In the genomic region with DNA sequence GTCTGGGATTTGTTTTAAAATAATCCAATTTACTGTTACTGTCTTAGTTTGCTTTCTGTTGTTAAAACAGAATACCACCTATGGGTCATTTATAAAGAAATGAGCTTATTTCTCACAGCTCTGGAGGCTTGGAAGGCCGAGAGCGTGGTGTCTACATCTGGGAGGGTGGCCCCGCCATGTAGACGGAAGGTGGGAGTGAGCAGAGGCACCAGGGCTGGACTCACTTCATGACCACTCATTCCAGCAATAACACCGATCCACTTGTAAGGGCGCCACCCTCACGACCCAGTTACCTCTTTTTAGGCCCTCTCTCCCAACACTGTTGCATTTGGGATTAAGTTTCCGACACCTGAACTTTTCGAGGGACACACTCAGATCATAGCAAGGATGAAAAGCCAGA, we compare ENCODE assay signal across 15 cellular contexts. TPM values are rescaled to one million over a fixed set of nuclear protein-coding genes. Genes with fewer than 3 reads are reported as not detected.
DNase-seq lines count a peak whose midpoint lies in the region; ATAC-seq and TF ChIP-seq lines count a peak whose summit lies in the region.
"Had no signal": no experiment of that assay in that cellular context is flagged by ENCODE, and none has a peak within 500 bp of the region (broad histone marks: within the 10 kb centered on the region; RNA-seq: fewer than 3 reads in every experiment).

No MANE protein-coding gene starts in this region.

- H3K27me3 Mint-ChIP-seq in chondrocyte (ENCODE audit: low read depth), result peaks cover 45% of the 10 kb centered on the region

- no peak overlapping the region for H3K4me3 Mint-ChIP-seq in chondrocyte (ENCODE audit: unreplicated experiment)
- H3K4me3 Mint-ChIP-seq: CD4-positive, alpha-beta T cell had no signal

- TF ChIP-seq CTCF in heart right ventricle (IDR thresholded peaks at IDR 0.05) (no peak), chondrocyte (IDR thresholded peaks at IDR 0.05) (no peak), osteoblast (IDR thresholded peaks at IDR 0.05; ENCODE audit: extremely low read depth, low read depth, low read length) (no peak), spleen (IDR thresholded peaks at IDR 0.05 in 8 of 11, conservative IDR thresholded peaks at IDR 0.05 in 3 of 11) (no peak)

- H3K9me3 Mint-ChIP-seq in chondrocyte (ENCODE audit: low read depth), result no peaks in the 10 kb centered on the region
- H3K9me3 Mint-ChIP-seq: CD4-positive, alpha-beta T cell had no signal

- 84 to 85% methylated on average over 9 of the region's 9 CpGs for WGBS in heart right ventricle, 2 donors
- WGBS in spleen, 5 donors, result 82 to 90% (median 87%) methylated on average over 9 of the region's 9 CpGs

- H2AFZ ChIP-seq in osteoblast (ENCODE audit: low read length), result no peak overlapping the region
- H2AFZ ChIP-seq: GM23248 had no signal

- H3K9me3 ChIP-seq in heart right ventricle (no peaks in the 10 kb centered on the region), osteoblast (ENCODE audit: low read depth, low read length) (no peaks in the 10 kb centered on the region), spleen (no peaks in the 10 kb centered on the region)
- H3K9me3 ChIP-seq: BE2C, Caco-2 had no signal

- peaks cover 0 to 55% (median 29%) of the 10 kb centered on the region in 7 donors for H3K27me3 ChIP-seq in heart right ventricle
- H3K27me3 ChIP-seq in osteoblast (ENCODE audit: insufficient read depth, low read length), result peaks cover 9% of the 10 kb centered on the region
- peaks cover 0 to 46% (median 4%) of the 10 kb centered on the region in 7 donors for H3K27me3 ChIP-seq in spleen (replicated peaks in 1 of 7)

- TF ChIP-seq POLR2A in spleen (IDR thresholded peaks at IDR 0.05), result no peak

- H3K4me1 ChIP-seq in heart right ventricle, result no peaks in the 10 kb centered on the region
- H3K4me1 ChIP-seq in osteoblast (ENCODE audit: insufficient read depth, low read length), result no peaks in the 10 kb centered on the region
- H3K4me1 ChIP-seq in spleen, result peaks cover 0 to 13% (median 6%) of the 10 kb centered on the region in 6 donors
- H3K4me1 ChIP-seq: BE2C, Caco-2 had no signal

- H3K4me1 Mint-ChIP-seq in chondrocyte (ENCODE audit: low read depth), result no peaks in the 10 kb centered on the region

- H3K27ac ChIP-seq in heart right ventricle (no peak overlapping the region), osteoblast (ENCODE audit: low read depth, low read length) (no peak overlapping the region), spleen (no peak overlapping the region)
- H3K27ac ChIP-seq: GM23248, HL-60 had no signal

- no peaks in the 10 kb centered on the region for H3K79me2 ChIP-seq in osteoblast (ENCODE audit: insufficient read depth, low read length)

- no peak overlapping the region for H3K27ac Mint-ChIP-seq in chondrocyte (ENCODE audit: unreplicated experiment)
- H3K27ac Mint-ChIP-seq: CD4-positive, alpha-beta T cell had no signal

- H3K36me3 Mint-ChIP-seq in chondrocyte (ENCODE audit: low read depth), result no peaks in the 10 kb centered on the region

- ATAC-seq in heart right ventricle, result no peak

- H3K36me3 ChIP-seq in heart right ventricle, result no peaks in the 10 kb centered on the region
- no peaks in the 10 kb centered on the region for H3K36me3 ChIP-seq in osteoblast (ENCODE audit: insufficient read depth, low read length)
- H3K36me3 ChIP-seq in spleen, result no peaks in the 10 kb centered on the region
- H3K36me3 ChIP-seq: BE2C had no signal

- H3K4me2 ChIP-seq in osteoblast (ENCODE audit: insufficient read depth, low read length), result no peak overlapping the region

- H4K20me1 ChIP-seq in osteoblast (ENCODE audit: insufficient read depth, low read length), result no peaks in the 10 kb centered on the region

- intact Hi-C loops in cardiac septum (cut with DNase I), result no loop called here
- intact Hi-C loops in heart right ventricle (cut with DNase I), result no loop called here
- intact Hi-C loops in spleen (cut with DNase I; ENCODE audit: low total_unique reads), result no loop called here

- H3K4me3 ChIP-seq in heart right ventricle (no peak overlapping the region), osteoblast (ENCODE audit: insufficient read depth, low read length) (no peak overlapping the region), spleen (no peak overlapping the region)
- H3K4me3 ChIP-seq: GM23248 had no signal

- DNase-seq in cardiac septum (ENCODE audit: low spot score) (peak; percentile 31), heart right ventricle (no peak), chondrocyte (ENCODE audit: low spot score) (peak; percentile 34), osteoblast (ENCODE audit: insufficient read length, low spot score, missing footprints) (peak; percentile 27), spleen (peak; percentile 47), NOMO-1 (lab: John Stamatoyannopoulos, UW; ENCODE audit: unreplicated experiment in 2 of 2) (no peak), NCI-H446 treated with DMSO at 0.1 percent for 48 hours (lab: John Stamatoyannopoulos, UW) (no peak)
- no peak for DNase-seq in stimulated activated CD4-positive, alpha-beta T cell treated with anti-CD3 and anti-CD28 coated beads, Interleukin-1b, Interleukin-23, amount 100 ng/mL, for 48 hours
- DNase-seq: BE2C; C1 segment of cervical spinal cord; Caco-2; CD4-positive, alpha-beta T cell; GM23248; HCEC 1CT had no signal

RNA-seq across cellular contexts. Expression of a gene that starts 36.2 kb away (rescaled TPM):
- total RNA-seq in cardiac septum (0.94 TPM), heart right ventricle (1 to 10 TPM in 7 of 10 donors, under 1 TPM in 3; 0.61 to 1.9 (median 1.2) TPM), chondrocyte (0.49 to 0.92 TPM (median 0.89 TPM) in 3 replicates), osteoblast (under 0.01 and 0.29 TPM in 2 replicates), spleen (1 to 10 TPM in 1 of 7 donors, under 1 TPM in 5, not detected in 1; 0.09 to 1.1 (median 0.45) TPM)
- polyA plus RNA-seq in heart right ventricle (under 1 TPM; 0.36 to 0.88 TPM), spleen (under 1 TPM in 2 of 3 donors, not detected in 1; 0.03 to 0.08 TPM)
- total RNA-seq: Caco-2; CD4-positive, alpha-beta T cell had no signal

Comparison
In these comparisons a context has a peak if more than half of its experiments do, and no peak if none do; other contexts are left out.
1. DNase-seq: peak in cardiac septum (single experiment), chondrocyte (single experiment), osteoblast (single experiment) and spleen (single experiment); none in heart right ventricle (0 of 2), NOMO-1 (0 of 2), NCI-H446 treated with DMSO at 0.1 percent for 48 hours (single experiment) and stimulated activated CD4-positive, alpha-beta T cell treated with anti-CD3 and anti-CD28 coated beads, Interleukin-1b, Interleukin-23, amount 100 ng/mL, for 48 hours (single experiment).